In the genomic region with DNA sequence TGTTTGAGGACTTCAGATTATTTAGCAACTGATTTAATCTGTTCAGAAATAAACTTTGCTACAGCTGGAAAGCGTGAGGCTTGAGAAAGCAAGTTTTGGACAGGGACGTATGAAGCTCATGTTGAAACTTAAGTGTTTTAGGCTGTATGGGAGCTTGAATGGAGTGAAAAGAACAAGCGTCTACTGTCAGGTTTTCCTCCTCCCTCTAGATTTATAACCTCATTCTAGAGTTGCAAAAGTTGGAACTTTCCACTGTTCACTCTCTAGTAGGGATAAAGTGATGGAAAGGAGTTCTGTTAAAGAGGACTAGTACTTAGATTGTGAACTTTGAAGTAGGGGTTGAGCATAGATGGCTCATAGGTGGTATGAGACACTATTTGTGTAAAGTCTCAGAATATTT, we compare ENCODE assay signal across 8 cellular contexts. TPM values are rescaled to one million over a fixed set of nuclear protein-coding genes. Genes with fewer than 3 reads are reported as not detected.
A peak's percentile ranks its signal among the peaks of the same experiment; 100 is the strongest.
DNase-seq lines count a peak whose midpoint lies in the region; TF ChIP-seq lines count a peak whose summit lies in the region.

No MANE protein-coding gene starts in this region.

- H3K36me3 ChIP-seq in SJCRH30 (0 out of 2 replicates have a peak, but pooled peaks cover 3% of the 10 kb centered on the region), esophagus muscularis mucosa (no peaks in the 10 kb centered on the region)

- peak overlapping the region; percentile 97 for H3K4me3 Mint-ChIP-seq in osteocyte (ENCODE audit: unreplicated experiment)

- no peaks in the 10 kb centered on the region for H3K9me3 Mint-ChIP-seq in osteocyte (ENCODE audit: unreplicated experiment)

- peaks cover 4% of the 10 kb centered on the region; the same call in 1 of the 2 replicates for H3K4me1 ChIP-seq in SJCRH30
- peaks cover 17 to 60% (median 51%) of the 10 kb centered on the region in 4 donors for H3K4me1 ChIP-seq in esophagus muscularis mucosa

- no peak for TF ChIP-seq POLR2A in esophagus muscularis mucosa (IDR thresholded peaks at IDR 0.05; ENCODE audit: low read depth)

- H3K36me3 Mint-ChIP-seq in osteocyte (ENCODE audit: unreplicated experiment), result peaks cover 9% of the 10 kb centered on the region

- H3K27ac ChIP-seq in SJCRH30 (peak overlapping the region; percentile 85), esophagus muscularis mucosa (replicated peaks in 1 of 4) (peak overlapping the region; percentile 81 to 85 (median 83))

- H3K27ac Mint-ChIP-seq in osteocyte (ENCODE audit: unreplicated experiment), result peak overlapping the region; percentile 97

- H3K27me3 ChIP-seq in SJCRH30, result no peaks in the 10 kb centered on the region
- H3K27me3 ChIP-seq in esophagus muscularis mucosa, result no peaks in the 10 kb centered on the region

- no peak for TF ChIP-seq EP300 in esophagus muscularis mucosa (IDR thresholded peaks at IDR 0.05)

- DNase-seq in DMS 273 (lab: John Stamatoyannopoulos, UW; ENCODE audit: unreplicated experiment), result peak; percentile 34
- DNase-seq in DMS 273 treated with DMSO at 0.1 percent for 48 hours (lab: John Stamatoyannopoulos, UW), result no peak
- DNase-seq in SJCRH30, result peak in 1 of 2 experiments; percentile 34
- DNase-seq in esophagus muscularis mucosa (ENCODE audit: extremely low spot score), result no peak
- no peak for DNase-seq in osteocyte (ENCODE audit: extremely low spot score, unreplicated experiment)
- no peak for DNase-seq in posterior vena cava (ENCODE audit: low spot score)
- no peak for DNase-seq in T-helper 9 cell
- no peak for DNase-seq in mucosa of gallbladder (ENCODE audit: low spot score)

- no peaks in the 10 kb centered on the region for H3K27me3 Mint-ChIP-seq in osteocyte (ENCODE audit: unreplicated experiment)

- WGBS in esophagus muscularis mucosa, result 1% methylated on average over 3 of the region's 3 CpGs

- no peak for TF ChIP-seq CTCF in esophagus muscularis mucosa (IDR thresholded peaks at IDR 0.05)
- TF ChIP-seq CTCF in osteocyte (IDR thresholded peaks at IDR 0.05), result no peak

- no peaks in the 10 kb centered on the region for H3K9me3 ChIP-seq in SJCRH30 (replicated peaks)
- H3K9me3 ChIP-seq in esophagus muscularis mucosa, result no peaks in the 10 kb centered on the region

- intact Hi-C loops in esophagus muscularis mucosa (cut with DNase I) (loop anchor here (10.0 kb wide), 1 partner anchor 170 kb away; no protein-coding TSS in a partner anchor), posterior vena cava (cut with DNase I) (loop anchor here in 1 of 2 donors (10.0 kb wide), 1 partner anchor 50 kb away; the partner anchor contains the start of genes FANCM and FKBP3)

- H3K4me1 Mint-ChIP-seq in osteocyte (ENCODE audit: unreplicated experiment), result peaks cover 50% of the 10 kb centered on the region

- peak overlapping the region; percentile 82 for H3K4me3 ChIP-seq in SJCRH30
- H3K4me3 ChIP-seq in esophagus muscularis mucosa, result peak overlapping the region; percentile 59 to 74 (median 68)

RNA-seq across cellular contexts. Expression of gene PRPF39, which starts 1.1 kb away (rescaled TPM):
- total RNA-seq in SJCRH30 (2014; rRNA removed; shearing (Covaris generic)), result 47.1 and 57.0 TPM in 2 replicates
- total RNA-seq in esophagus muscularis mucosa (10 to 100 TPM; 11.7 to 33.6 (median 16.8) TPM), osteocyte (41.7 and 44.5 TPM in 2 replicates), posterior vena cava (10 to 100 TPM; 30.4 to 31.8 TPM), mucosa of gallbladder (29.2 TPM)

RNA-seq across cellular contexts. Expression of gene FKBP3, which starts 49.3 kb away (rescaled TPM):
- total RNA-seq in SJCRH30 (2014; rRNA removed; shearing (Covaris generic)), result 104 and 120 TPM in 2 replicates
- total RNA-seq in esophagus muscularis mucosa (10 to 100 TPM; 28.5 to 68.1 (median 31.3) TPM), osteocyte (50.2 and 55.6 TPM in 2 replicates), posterior vena cava (10 to 100 TPM; 42.8 to 45.7 TPM), mucosa of gallbladder (39.0 TPM)

RNA-seq across cellular contexts. Expression of gene FANCM, which starts 50.7 kb away (rescaled TPM):
- total RNA-seq in SJCRH30 (2014; rRNA removed; shearing (Covaris generic)), result 14.9 and 17.4 TPM in 2 replicates
- total RNA-seq in esophagus muscularis mucosa (1 to 10 TPM; 2.6 to 7.1 (median 3.2) TPM), osteocyte (4.4 TPM in 2 replicates), posterior vena cava (1 to 10 TPM; 5.1 to 6.3 TPM), mucosa of gallbladder (4.5 TPM)
